ENCODE assay signal across 15 cellular contexts in genomic region chr5:113283558-113283957, GRCh38.
"Had no signal": no experiment of that assay in that cellular context is flagged by ENCODE, and none has a peak within 500 bp of the region (broad histone marks: within the 10 kb centered on the region; RNA-seq: fewer than 3 reads in every experiment).

No MANE protein-coding gene starts in this region.

- H3K4me1 ChIP-seq: lower lobe of right lung, pancreas, spleen had no signal

- FAIRE-seq: pancreas had no signal

- DNase-seq: activated CD4-positive, alpha-beta T cell treated with anti-CD3 and anti-CD28 coated beads, Interleukin-2, amount 10 ng/mL, durations not matched to agents 7 days and 5 days; activated CD8-positive, alpha-beta T cell treated with anti-CD3 and anti-CD28 coated beads, Interleukin-2, amount 10 ng/mL, durations not matched to agents 7 days and 5 days; activated naive CD4-positive, alpha-beta T cell treated with anti-CD3 and anti-CD28 coated beads for 36 hours; activated T-cell treated with anti-CD3 and anti-CD28 coated beads, Interleukin-2, amount 50 U/mL, for 4 hours; caudate nucleus; effector memory CD8-positive, alpha-beta T cell; foreskin fibroblast; islet precursor cell; lower lobe of right lung; pancreas; sigmoid colon; spleen; stimulated activated naive B cell treated with anti-CD40 and anti-IgM and Interleukin-4, amounts not matched to agents 10 μg/mL and 1 μg/mL and 100 μg/mL, for 72 hours had no signal

- H3K36me3 ChIP-seq: lower lobe of right lung, neutrophil, pancreas, sigmoid colon, spleen had no signal

- H3K27ac ChIP-seq: lower lobe of right lung, neutrophil, pancreas, sigmoid colon, spleen had no signal

- H3K9me3 ChIP-seq: lower lobe of right lung, neutrophil, pancreas, sigmoid colon, spleen had no signal

- ATAC-seq: activated CD8-positive, alpha-beta T cell treated with anti-CD3 and anti-CD28 coated beads, Interleukin-2, amount 10 ng/mL, durations not matched to agents 7 days and 5 days; activated T-cell treated with anti-CD3 and anti-CD28 coated beads, Interleukin-2, amount 50 U/mL, for 4 hours; effector memory CD8-positive, alpha-beta T cell; lower lobe of right lung; natural killer cell treated with Interleukin-12 subunit alpha and Interleukin-12 subunit beta and Interleukin-15 and Interleukin-18, amount 100 ng/mL, for 72 hours; pancreas; stimulated activated naive B cell treated with anti-CD40 and anti-IgM and Interleukin-4, amounts not matched to agents 10 μg/mL and 1 μg/mL and 100 μg/mL, for 72 hours had no signal

- H3K4me3 ChIP-seq: lower lobe of right lung, pancreas, sigmoid colon, spleen had no signal

- H3K27me3 ChIP-seq: pancreas, sigmoid colon, spleen had no signal
